ENCODE assay signal across 13 cellular contexts in the genomic region with DNA sequence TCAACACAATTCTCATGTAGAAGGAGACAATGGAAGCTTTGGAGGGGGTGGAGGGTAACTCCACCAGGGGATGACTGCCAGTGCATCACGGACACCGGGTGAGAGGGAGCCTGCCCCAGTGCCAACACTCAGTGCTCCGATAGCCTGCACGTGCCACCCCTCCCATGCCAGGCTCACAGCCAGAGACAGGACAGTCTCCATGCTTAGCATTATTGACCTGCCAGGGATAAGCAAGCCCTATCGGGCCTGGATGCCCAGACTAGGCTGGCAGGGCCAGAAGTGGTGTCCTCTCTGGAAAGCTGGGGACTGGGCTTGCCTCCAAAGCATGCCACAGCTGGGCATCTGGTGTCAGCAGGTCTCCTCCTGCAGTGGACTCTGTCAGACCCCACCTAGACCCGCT. TPM values are rescaled to one million over a fixed set of nuclear protein-coding genes. Genes with fewer than 3 reads are reported as not detected.
DNase-seq lines count a peak whose midpoint lies in the region; TF ChIP-seq lines count a peak whose summit lies in the region.
"Had no signal": no experiment of that assay in that cellular context is flagged by ENCODE, and none has a peak within 500 bp of the region (broad histone marks: within the 10 kb centered on the region; RNA-seq: fewer than 3 reads in every experiment).

No MANE protein-coding gene starts in this region.

- no peak for DNase-seq in endothelial cell (ENCODE audit: low spot score)
- DNase-seq in nephron progenitor cell, result no peak
- DNase-seq in foreskin fibroblast, result no peak
- DNase-seq in iPS-NIHi11 (ENCODE audit: low spot score), result no peak
- no peak for DNase-seq in NCI-H1436 treated with DMSO at 0.1 percent for 48 hours (lab: John Stamatoyannopoulos, UW)
- DNase-seq: activated gamma-delta T cell, MM.1S, NCI-H226, T-helper 2 cell had no signal

- H3K27ac Mint-ChIP-seq in endothelial cell (ENCODE audit: unreplicated experiment) (no peak overlapping the region), nephron progenitor cell (no peak overlapping the region)

- H3K9me3 Mint-ChIP-seq in endothelial cell (ENCODE audit: unreplicated experiment) (no peaks in the 10 kb centered on the region), nephron progenitor cell (no peaks in the 10 kb centered on the region)

- H3K4me1 Mint-ChIP-seq in endothelial cell (ENCODE audit: unreplicated experiment) (peaks cover 22% of the 10 kb centered on the region), nephron progenitor cell (peaks cover 75% of the 10 kb centered on the region)

- no peak overlapping the region for H3K4me3 ChIP-seq in foreskin fibroblast (ENCODE audit: low read depth in 1 of 2, low read length in 2 of 2)
- H3K4me3 ChIP-seq: right lobe of liver, thoracic aorta had no signal

- peaks cover 8% of the 10 kb centered on the region for H3K27me3 Mint-ChIP-seq in endothelial cell (ENCODE audit: unreplicated experiment)
- no peaks in the 10 kb centered on the region for H3K27me3 Mint-ChIP-seq in nephron progenitor cell (ENCODE audit: low read depth, poor library complexity)

- peak overlapping the region; percentile 91; the same call in 1 of the 2 replicates for H3K27ac ChIP-seq in C4-2B
- H3K27ac ChIP-seq: HL-60, right lobe of liver had no signal

- peaks cover 4% of the 10 kb centered on the region for H3K36me3 Mint-ChIP-seq in endothelial cell (ENCODE audit: low read depth, unreplicated experiment)
- no peaks in the 10 kb centered on the region for H3K36me3 Mint-ChIP-seq in nephron progenitor cell (ENCODE audit: low read depth)

- TF ChIP-seq CTCF in C4-2B (conservative IDR thresholded peaks at IDR 0.05) (no peak), endothelial cell (IDR thresholded peaks at IDR 0.05; ENCODE audit: unreplicated experiment) (no peak), nephron progenitor cell (IDR thresholded peaks at IDR 0.05) (no peak), foreskin fibroblast (IDR thresholded peaks at IDR 0.05; ENCODE audit: low read depth, low read length) (no peak)

- H3K4me3 Mint-ChIP-seq in endothelial cell (ENCODE audit: unreplicated experiment) (peak overlapping the region; percentile 79), nephron progenitor cell (peak overlapping the region; percentile 52)

RNA-seq across cellular contexts. Expression of a gene that starts 1.6 kb away (rescaled TPM):
- 60.7 TPM for total RNA-seq in endothelial cell (ENCODE audit: unreplicated experiment)

RNA-seq across cellular contexts. Expression of a gene that starts 4.0 kb away (rescaled TPM):
- 38.6 TPM for total RNA-seq in endothelial cell (ENCODE audit: unreplicated experiment)

RNA-seq across cellular contexts. Expression of a gene that starts 20.4 kb away (rescaled TPM):
- 30.6 TPM for total RNA-seq in endothelial cell (ENCODE audit: unreplicated experiment)

RNA-seq across cellular contexts. Expression of a gene that starts 20.6 kb away (rescaled TPM):
- 11.9 TPM for total RNA-seq in endothelial cell (ENCODE audit: unreplicated experiment)
